1 cellular context compared by ENCODE assay signal in the genomic region with DNA sequence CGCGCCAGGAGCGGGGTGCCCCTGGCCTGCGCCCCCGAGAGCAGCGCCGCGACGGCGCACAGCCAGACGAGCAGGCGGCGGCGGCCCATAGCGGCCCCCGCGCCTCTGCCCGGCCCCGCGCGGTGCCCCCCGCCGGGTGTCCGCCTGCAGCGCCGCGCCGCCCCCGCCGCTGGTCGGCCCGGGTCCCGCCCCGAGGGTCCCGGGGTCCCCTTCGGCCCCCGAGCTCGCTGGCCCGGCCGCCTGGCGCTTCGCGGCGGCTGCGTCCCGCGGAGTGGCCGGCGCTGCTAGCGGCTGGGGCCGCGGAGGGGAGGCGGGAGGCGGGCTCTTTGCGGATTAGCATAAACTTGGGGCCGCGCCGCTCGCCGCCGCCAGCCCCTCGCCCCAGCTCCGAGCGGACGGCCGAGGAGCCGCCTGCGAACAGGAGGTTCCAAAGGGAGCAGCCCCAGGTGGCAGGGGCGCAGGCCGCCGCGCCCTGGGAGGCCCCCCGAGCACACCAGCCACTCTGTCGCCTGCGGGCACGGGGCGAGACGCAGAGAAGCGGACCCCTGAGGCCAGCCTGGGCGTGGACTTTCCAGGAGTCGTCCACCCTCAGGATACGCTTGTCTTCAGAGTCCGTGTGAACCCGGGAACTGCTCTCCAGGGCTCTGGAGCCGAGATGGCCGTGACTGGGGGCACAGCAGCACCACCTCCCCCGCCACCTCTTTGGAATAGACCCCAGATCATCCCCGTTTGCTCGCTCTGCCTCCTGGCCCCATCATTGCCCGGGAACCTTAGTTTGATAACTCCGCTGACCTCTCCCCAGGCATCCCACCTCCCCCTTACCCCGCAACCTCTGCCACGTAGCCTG.
TF ChIP-seq lines count a peak whose summit lies in the region.

A gene with protein sequence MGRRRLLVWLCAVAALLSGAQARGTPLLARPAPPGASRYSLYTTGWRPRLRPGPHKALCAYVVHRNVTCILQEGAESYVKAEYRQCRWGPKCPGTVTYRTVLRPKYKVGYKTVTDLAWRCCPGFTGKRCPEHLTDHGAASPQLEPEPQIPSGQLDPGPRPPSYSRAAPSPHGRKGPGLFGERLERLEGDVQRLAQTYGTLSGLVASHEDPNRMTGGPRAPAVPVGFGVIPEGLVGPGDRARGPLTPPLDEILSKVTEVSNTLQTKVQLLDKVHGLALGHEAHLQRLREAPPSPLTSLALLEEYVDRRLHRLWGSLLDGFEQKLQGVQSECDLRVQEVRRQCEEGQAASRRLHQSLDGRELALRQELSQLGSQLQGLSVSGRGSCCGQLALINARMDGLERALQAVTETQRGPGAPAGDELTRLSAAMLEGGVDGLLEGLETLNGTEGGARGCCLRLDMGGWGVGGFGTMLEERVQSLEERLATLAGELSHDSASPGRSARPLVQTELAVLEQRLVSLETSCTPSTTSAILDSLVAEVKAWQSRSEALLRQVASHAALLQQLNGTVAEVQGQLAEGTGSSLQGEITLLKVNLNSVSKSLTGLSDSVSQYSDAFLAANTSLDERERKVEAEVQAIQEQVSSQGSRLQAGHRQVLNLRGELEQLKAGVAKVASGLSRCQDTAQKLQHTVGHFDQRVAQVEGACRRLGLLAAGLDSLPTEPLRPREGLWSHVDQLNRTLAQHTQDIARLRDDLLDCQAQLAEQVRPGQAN (minus strand): TSS at position 273 of the 847 bp plus-strand sequence. CDS start 184 bp downstream, at position 89.

TF ChIP-seq in IMR-90, 13 proteins besides CTCF, POLR2A, EP300 and RAD21:
- no peak for TF ChIP-seq FOS (IDR thresholded peaks at IDR 0.05; ENCODE audit: low read depth, low read length)
- no peak for TF ChIP-seq MAZ (IDR thresholded peaks at IDR 0.05; ENCODE audit: borderline replicate concordance, low read depth, low read length)
